ENCODE assay signal across 29 cellular contexts in the genomic region with DNA sequence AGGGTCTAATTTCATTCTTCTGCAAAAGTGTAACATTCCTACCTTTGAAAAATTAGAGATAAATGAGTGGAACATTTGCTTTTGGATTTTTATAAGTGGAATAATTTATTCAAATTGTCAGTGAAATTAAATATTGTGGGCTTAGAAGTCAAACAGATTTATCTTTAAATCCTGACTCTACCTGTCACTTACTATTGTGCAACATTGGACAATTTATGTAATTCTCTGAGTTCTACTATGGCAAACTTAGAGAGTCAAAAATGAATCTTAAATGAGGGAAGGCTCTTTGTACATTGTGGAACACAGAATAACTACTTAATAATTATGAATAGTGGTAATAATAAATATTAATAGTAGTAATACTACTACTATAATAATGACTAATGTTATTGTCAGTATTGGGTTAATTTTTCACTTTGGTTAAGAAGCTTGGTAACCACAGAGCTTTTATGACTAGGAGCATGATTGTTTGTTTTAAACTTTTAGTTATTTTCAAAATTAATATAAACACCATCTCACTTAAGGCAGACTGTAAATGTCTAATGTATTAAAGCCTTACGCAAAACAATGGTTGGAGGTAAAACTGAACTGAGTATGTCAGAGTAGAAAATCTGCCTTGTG.
"Had no signal": no experiment of that assay in that cellular context is flagged by ENCODE, and none has a peak within 500 bp of the region (broad histone marks: within the 10 kb centered on the region; RNA-seq: fewer than 3 reads in every experiment).

No MANE protein-coding gene starts in this region.

- H3K36me3 ChIP-seq: adrenal gland, esophagus muscularis mucosa, neutrophil, right lobe of liver, stomach, thyroid gland, upper lobe of left lung, vagina, WERI-Rb-1 had no signal

- H3K27me3 ChIP-seq: adrenal gland, body of pancreas, esophagus muscularis mucosa, foreskin keratinocyte, neutrophil, right lobe of liver, stomach, thyroid gland, upper lobe of left lung, vagina had no signal

- H3K4me3 ChIP-seq: adrenal gland, body of pancreas, esophagus muscularis mucosa, right lobe of liver, skin epidermis, stomach, thyroid gland, upper lobe of left lung, vagina had no signal

- ATAC-seq: activated CD4-positive, CD25-positive, alpha-beta regulatory T cell treated with anti-CD3 and anti-CD28 coated beads, Interleukin-2, amount 50 U/mL, for 24 hours; body of pancreas; foreskin keratinocyte; right lobe of liver; stimulated activated memory B cell treated with anti-CD40 and anti-IgM and Interleukin-4, amounts not matched to agents 10 μg/mL and 1 μg/mL and 100 μg/mL, for 72 hours had no signal

- H3K4me1 ChIP-seq: adrenal gland, body of pancreas, foreskin keratinocyte, right lobe of liver had no signal

- DNase-seq: activated CD4-positive, alpha-beta T cell treated with anti-CD3 and anti-CD28 coated beads for 48 hours; activated CD4-positive, alpha-beta T cell treated with anti-CD3 and anti-CD28 coated beads, Interleukin-2, amount 50 U/mL, for 48 hours; activated CD8-positive, alpha-beta memory T cell treated with anti-CD3 and anti-CD28 coated beads for 24 hours; activated effector memory CD4-positive, alpha-beta T cell treated with anti-CD3 and anti-CD28 coated beads, Interleukin-2, amount 50 U/mL, for 16 hours; activated naive CD4-positive, alpha-beta T cell treated with anti-CD3 and anti-CD28 coated beads for 36 hours; activated naive CD8-positive, alpha-beta T cell treated with anti-CD3 and anti-CD28 coated beads for 36 hours; activated T-cell treated with anti-CD3 and anti-CD28 coated beads, Interleukin-2, amount 50 U/mL, for 1 hour; adrenal gland; aorta; body of pancreas; dermis blood vessel endothelial cell; effector CD4-positive, alpha-beta T cell; foreskin keratinocyte; left ventricle myocardium superior; mammary epithelial cell; right lobe of liver; stimulated activated CD4-positive, alpha-beta T cell treated with anti-CD3 and anti-CD28 coated beads, Interleukin-12 subunit alpha, Interleukin-12 subunit beta, amount 100 ng/mL, for 4 hours; stimulated activated CD4-positive, alpha-beta T cell treated with anti-CD3 and anti-CD28 coated beads, Interleukin-4, amount 100 ng/mL, for 4 hours; stimulated activated CD8-positive, alpha-beta memory T cell treated with anti-CD3 and anti-CD28 coated beads, Interleukin-4, amount 100 ng/mL, for 48 hours; stomach; thyroid gland; upper lobe of left lung; WERI-Rb-1 had no signal

- H3K9me3 ChIP-seq: adrenal gland, body of pancreas, esophagus muscularis mucosa, neutrophil, right lobe of liver, stomach, thyroid gland, upper lobe of left lung, vagina had no signal

- H3K27ac ChIP-seq: adrenal gland, body of pancreas, foreskin keratinocyte, neutrophil, right lobe of liver, skin epidermis, stomach, thyroid gland, upper lobe of left lung, vagina, WERI-Rb-1 had no signal
